In the genomic region with DNA sequence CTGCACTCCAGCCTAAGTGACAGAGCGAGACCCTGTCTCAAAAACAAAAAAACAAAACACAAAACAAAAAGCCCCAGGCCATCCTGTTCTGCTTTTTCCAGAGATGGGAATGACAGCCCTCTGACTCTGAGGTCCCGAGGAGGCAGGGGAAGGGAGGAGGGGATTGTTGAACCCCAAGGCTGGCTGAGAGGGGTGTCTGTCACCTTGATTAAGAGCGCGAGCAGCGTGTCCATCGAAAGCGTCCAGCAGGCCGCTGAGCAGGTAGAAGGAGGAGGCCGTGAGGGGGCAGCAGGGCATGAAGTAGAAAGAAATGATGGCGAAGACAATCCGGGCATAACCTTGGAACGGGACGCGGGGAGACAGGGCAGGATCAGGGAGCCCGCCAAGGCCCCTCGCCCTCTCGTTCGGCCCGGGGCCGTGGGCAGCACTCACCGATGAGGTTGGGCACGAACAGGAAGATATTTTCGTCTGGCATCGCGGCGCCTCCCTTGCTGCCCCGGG, we compare ENCODE assay signal across 8 cellular contexts. TPM values are rescaled to one million over a fixed set of nuclear protein-coding genes. Genes with fewer than 3 reads are reported as not detected.
DNase-seq lines count a peak whose midpoint lies in the region; ATAC-seq and TF ChIP-seq lines count a peak whose summit lies in the region.

No MANE protein-coding gene starts in this region.

- H3K14ac ChIP-seq in IMR-90 (replicated peaks; ENCODE audit: low read depth, low read length) = peak overlapping the region; percentile 67

- no peak for TF ChIP-seq POLR2A in IMR-90 (IDR thresholded peaks at IDR 0.05; ENCODE audit: low read depth, low read length)

- H3K9me3 Mint-ChIP-seq in stimulated activated effector memory CD8-positive, alpha-beta T cell treated with anti-CD3 and anti-CD28 coated beads, Interleukin-12 subunit alpha, Interleukin-12 subunit beta, amount 100 ng/mL, for 72 hours = no peaks in the 10 kb centered on the region

- peaks cover 22% of the 10 kb centered on the region for H3K36me3 ChIP-seq in IMR-90 (ENCODE audit: control insufficient read depth, insufficient read depth, low read length)

- H3K23ac ChIP-seq in IMR-90 (ENCODE audit: low read depth, low read length) = peak overlapping the region; percentile 74

- intact Hi-C loops in IMR-90 (cut with micrococcal nuclease) = loop anchor here (2.0 to 5.0 kb wide), 3 partner anchors 40 to 132 kb away; partner anchors contain the start of genes HIRIP3, MVP and TAOK2

- peaks cover 7 to 30% of the 10 kb centered on the region in 2 experiments; a peak in 3 of 4 replicates for H3K79me1 ChIP-seq in IMR-90 (ENCODE audit: low read depth in 1 of 2, low read length in 2 of 2)

- peak overlapping the region; percentile 66; the same call in 1 of the 2 replicates for H3K56ac ChIP-seq in IMR-90 (ENCODE audit: extremely low read depth, insufficient read depth, low read length)

- dilution Hi-C loops in IMR-90 (cut with HindIII; ENCODE audit: low sequenced_read_pairs, unreplicated experiment) = no loop called here

- H4K20me1 ChIP-seq in IMR-90 (ENCODE audit: insufficient read depth, low read length) = no peaks in the 10 kb centered on the region; the same call in 1 of the 2 replicates

- CTCF ChIA-PET in IMR-90 (lab: Yijun Ruan, JAX) = interaction anchor here (0.6 kb wide), 1 partner anchor 159 kb away, joined by 3 read pairs; no protein-coding TSS in a partner anchor

- peak overlapping the region; percentile 73 for H3K4me2 ChIP-seq in IMR-90 (ENCODE audit: low read depth, low read length)

- peaks cover 44% of the 10 kb centered on the region for H3K36me3 Mint-ChIP-seq in stimulated activated effector memory CD8-positive, alpha-beta T cell treated with anti-CD3 and anti-CD28 coated beads, Interleukin-12 subunit alpha, Interleukin-12 subunit beta, amount 100 ng/mL, for 72 hours

- H3K4me3 ChIP-seq in IMR-90 (ENCODE audit: insufficient read depth, low read depth, low read length) = peak overlapping the region; percentile 77
- peak overlapping the region; percentile 86 for H3K4me3 ChIP-seq in astrocyte of the cerebellum (ENCODE audit: low read depth, low read length)

- peak overlapping the region; percentile 77 for H3K9ac ChIP-seq in IMR-90 (ENCODE audit: low read depth, low read length)

- in situ Hi-C loops in IMR-90 (cut with MboI; ENCODE audit: low sequenced_read_pairs) (no loop called here), astrocyte of the cerebellum (cut with HindIII; ENCODE audit: low sequenced_read_pairs) (loop anchor here (5.0 kb wide), 1 partner anchor 80 kb away; no protein-coding TSS in a partner anchor)

- ATAC-seq in IMR-90 (ENCODE audit: low read depth) (peak; percentile 6; the same call in 1 of the 2 replicates), GM21367 (IDR thresholded peaks at IDR 0.05; ENCODE audit: unreplicated experiment) (no peak)
- no peak for ATAC-seq in stimulated activated effector memory CD8-positive, alpha-beta T cell treated with anti-CD3 and anti-CD28 coated beads, Interleukin-12 subunit alpha, Interleukin-12 subunit beta, amount 100 ng/mL, for 72 hours

- H3K9me3 ChIP-seq in IMR-90 (ENCODE audit: control insufficient read depth, insufficient read depth, low read length) = no peaks in the 10 kb centered on the region

- H3K27me3 ChIP-seq in IMR-90 (ENCODE audit: control insufficient read depth, insufficient read depth, low read length) = no peaks in the 10 kb centered on the region

- no peak overlapping the region for H2BK15ac ChIP-seq in IMR-90 (ENCODE audit: low read depth, low read length)

- H2AFZ ChIP-seq in IMR-90 (replicated peaks; ENCODE audit: low read length, poor library complexity) = peak overlapping the region; percentile 97

- peak overlapping the region; percentile 5; the same call in 1 of the 2 replicates for H3K18ac ChIP-seq in IMR-90 (ENCODE audit: low read depth, low read length)

- peak overlapping the region; percentile 32 to 53; a peak in 2 of 4 replicates for H4K8ac ChIP-seq in IMR-90 (ENCODE audit: low read depth in 2 of 2, low read length in 2 of 2)

- POLR2A ChIA-PET in IMR-90 (lab: Charles Lee; ENCODE audit: unreplicated experiment) = no interaction called here

- H4K91ac ChIP-seq in IMR-90 (ENCODE audit: insufficient read depth, low read depth, low read length) = peak overlapping the region; percentile 8; the same call in 1 of the 2 replicates

- peak overlapping the region; percentile 93 for H2AK9ac ChIP-seq in IMR-90 (replicated peaks; ENCODE audit: low read depth, low read length, poor library complexity)

- peak overlapping the region; percentile 97 for H3K27ac Mint-ChIP-seq in stimulated activated effector memory CD8-positive, alpha-beta T cell treated with anti-CD3 and anti-CD28 coated beads, Interleukin-12 subunit alpha, Interleukin-12 subunit beta, amount 100 ng/mL, for 72 hours

- peak overlapping the region; percentile 52 for H3K4ac ChIP-seq in IMR-90 (ENCODE audit: low read depth, low read length)

- H2BK20ac ChIP-seq in IMR-90 (ENCODE audit: low read depth, low read length) = no peak overlapping the region

- no TSS peak for BruUV-seq in IMR-90 (replicated peaks; lab: Mats Ljungman, UMichigan)

- TF ChIP-seq RAD21 in IMR-90 (IDR thresholded peaks at IDR 0.05; ENCODE audit: low read length) = no peak; the same call in 1 of the 2 replicates

- H3K9me1 ChIP-seq in IMR-90 (ENCODE audit: insufficient read depth, low read length) = peaks cover 9% of the 10 kb centered on the region

- peak overlapping the region; percentile 86 for H3K27ac ChIP-seq in IMR-90 (ENCODE audit: insufficient read depth, low read length)

- WGBS in IMR-90 (ENCODE audit: extremely low coverage in 2 of 2, insufficient read length in 1 of 2), 2 experiments = 0% methylated on average over 16 of the region's 27 CpGs; no CpG with 5 or more reads in 1 of the 2 experiments

- peak overlapping the region; percentile 61 for H2AK5ac ChIP-seq in IMR-90 (ENCODE audit: low read depth, low read length)

- H4K5ac ChIP-seq in IMR-90 (ENCODE audit: low read depth, low read length) = peak overlapping the region; percentile 20

- H3K4me1 Mint-ChIP-seq in stimulated activated effector memory CD8-positive, alpha-beta T cell treated with anti-CD3 and anti-CD28 coated beads, Interleukin-12 subunit alpha, Interleukin-12 subunit beta, amount 100 ng/mL, for 72 hours = peaks cover 28% of the 10 kb centered on the region

- H2BK120ac ChIP-seq in IMR-90 (ENCODE audit: low read depth, low read length) = no peak overlapping the region

- peak overlapping the region; percentile 95 for H2BK5ac ChIP-seq in IMR-90 (ENCODE audit: low read depth, low read length, poor library complexity, severe bottlenecking)

- peak; percentile 8 for DNase-seq in DMS79 treated with DMSO at 0.1 percent for 48 hours (lab: John Stamatoyannopoulos, UW)
- no peak for DNase-seq in DMS79 (lab: John Stamatoyannopoulos, UW)
- DNase-seq in IMR-90 = no peak
- no peak for DNase-seq in astrocyte of the cerebellum (ENCODE audit: low read depth)
- DNase-seq in islet precursor cell = peak; percentile 67
- DNase-seq in stimulated activated effector memory CD8-positive, alpha-beta T cell treated with anti-CD3 and anti-CD28 coated beads, Interleukin-12 subunit alpha, Interleukin-12 subunit beta, amount 100 ng/mL, for 72 hours (ENCODE audit: low spot score in 2 of 2) = peak in 1 of 2 donors; percentile 56
- no peak for DNase-seq in activated CD8-positive, alpha-beta memory T cell treated with anti-CD3 and anti-CD28 coated beads for 24 hours

- peak overlapping the region; percentile 97 for H3K4me3 Mint-ChIP-seq in stimulated activated effector memory CD8-positive, alpha-beta T cell treated with anti-CD3 and anti-CD28 coated beads, Interleukin-12 subunit alpha, Interleukin-12 subunit beta, amount 100 ng/mL, for 72 hours

- TF ChIP-seq CTCF in IMR-90 (conservative IDR thresholded peaks at IDR 0.05; ENCODE audit: low read depth, low read length) = peak; percentile 30
- peak; percentile 43 for TF ChIP-seq CTCF in astrocyte of the cerebellum (IDR thresholded peaks at IDR 0.05; ENCODE audit: low read depth, low read length, missing control alignments)

- peaks cover 3% of the 10 kb centered on the region; the same call in 1 of the 2 replicates for H3K4me1 ChIP-seq in IMR-90 (ENCODE audit: control insufficient read depth, insufficient read depth, low read length)

TF ChIP-seq in IMR-90, 13 proteins besides CTCF, POLR2A, EP300 and RAD21:
- no peak for TF ChIP-seq MXI1 (IDR thresholded peaks at IDR 0.05; ENCODE audit: borderline replicate concordance, low read depth, low read length)
- peak; percentile 24; the same call in 1 of the 2 replicates for TF ChIP-seq SMC3 (IDR thresholded peaks at IDR 0.05; ENCODE audit: low read depth, low read length)
- no peak for TF ChIP-seq NFE2L2 (IDR thresholded peaks at IDR 0.05; ENCODE audit: low read depth, low read length)
TF ChIP-seq in IMR-90: peak in this region for 1.

RNA-seq across cellular contexts. Expression of gene CDIPT, which starts 0.6 kb away (rescaled TPM):
- total RNA-seq in IMR-90 (2012; rRNA removed) = 47.1 and 48.3 TPM in 2 replicates
- polyA plus RNA-seq in IMR-90 (2012; rRNA removed) = 100 and 111 TPM in 2 replicates
- polyA plus RNA-seq in IMR-90 (2012; cell fraction: cytosol; rRNA removed) = 116 and 168 TPM in 2 replicates
- polyA plus RNA-seq in IMR-90 (2012; cell fraction: nucleus; rRNA removed; ENCODE audit: low replicate concordance) = 48.4 and 91.2 TPM in 2 replicates

RNA-seq across cellular contexts. Expression of gene SEZ6L2, which starts 36.9 kb away (rescaled TPM):
- 0.72 and 0.83 TPM in 2 replicates for total RNA-seq in IMR-90 (2012; rRNA removed)
- 10.0 and 10.5 TPM in 2 replicates for polyA plus RNA-seq in IMR-90 (2012; rRNA removed)
- polyA plus RNA-seq in IMR-90 (2012; cell fraction: cytosol; rRNA removed) = 8.2 and 18.4 TPM in 2 replicates
- polyA plus RNA-seq in IMR-90 (2012; cell fraction: nucleus; rRNA removed; ENCODE audit: low replicate concordance) = 5.8 and 12.6 TPM in 2 replicates

RNA-seq across cellular contexts. Expression of gene ASPHD1, which starts 37.9 kb away (rescaled TPM):
- 4.1 and 4.2 TPM in 2 replicates for total RNA-seq in IMR-90 (2012; rRNA removed)
- polyA plus RNA-seq in IMR-90 (2012; rRNA removed) = 14.5 and 15.7 TPM in 2 replicates
- polyA plus RNA-seq in IMR-90 (2012; cell fraction: cytosol; rRNA removed) = 11.4 and 18.3 TPM in 2 replicates
- polyA plus RNA-seq in IMR-90 (2012; cell fraction: nucleus; rRNA removed; ENCODE audit: low replicate concordance) = 7.8 and 18.8 TPM in 2 replicates

RNA-seq across cellular contexts. Expression of gene MVP, which starts 42.2 kb away (rescaled TPM):
- 221 and 319 TPM in 2 replicates for total RNA-seq in IMR-90 (2012; rRNA removed)
- polyA plus RNA-seq in IMR-90 (2012; rRNA removed) = 204 and 231 TPM in 2 replicates
- 95.3 and 159 TPM in 2 replicates for polyA plus RNA-seq in IMR-90 (2012; cell fraction: cytosol; rRNA removed)
- polyA plus RNA-seq in IMR-90 (2012; cell fraction: nucleus; rRNA removed; ENCODE audit: low replicate concordance) = 358 and 633 TPM in 2 replicates

RNA-seq across cellular contexts. Expression of gene PAGR1, which starts 46.5 kb away (rescaled TPM):
- 10.6 and 15.3 TPM in 2 replicates for total RNA-seq in IMR-90 (2012; rRNA removed)
- polyA plus RNA-seq in IMR-90 (2012; rRNA removed) = 22.1 and 26.4 TPM in 2 replicates
- polyA plus RNA-seq in IMR-90 (2012; cell fraction: cytosol; rRNA removed) = 21.9 and 41.0 TPM in 2 replicates
- polyA plus RNA-seq in IMR-90 (2012; cell fraction: nucleus; rRNA removed; ENCODE audit: low replicate concordance) = 159 and 162 TPM in 2 replicates

Comparison
In these comparisons a context has a peak if more than half of its experiments do, and no peak if none do; other contexts are left out.
1. DNase-seq: peak in DMS79 treated with DMSO at 0.1 percent for 48 hours (single experiment) and islet precursor cell (single experiment); none in DMS79 (single experiment), IMR-90 (single experiment), astrocyte of the cerebellum (single experiment) and activated CD8-positive, alpha-beta memory T cell treated with anti-CD3 and anti-CD28 coated beads for 24 hours (single experiment).